26 cellular contexts compared by ENCODE assay signal in the genomic region with DNA sequence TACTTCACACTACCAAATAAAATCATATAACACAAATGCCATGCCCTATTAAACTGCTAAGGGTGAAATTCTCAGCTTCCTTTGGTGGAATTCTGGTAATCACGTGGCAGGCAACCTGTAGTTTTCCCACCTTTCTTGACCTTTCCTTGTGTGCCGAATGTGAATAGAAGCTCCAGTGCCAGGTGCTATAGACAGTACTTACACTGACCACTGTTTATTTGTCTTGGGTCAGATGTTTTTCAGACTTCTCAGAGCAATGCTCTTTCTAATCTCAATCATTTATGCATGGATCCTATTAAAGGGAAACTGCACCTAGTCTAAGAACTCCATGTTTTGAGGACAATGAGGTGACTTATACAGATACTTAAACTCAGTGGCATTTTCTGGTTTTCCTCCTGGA.
"Had no signal": no experiment of that assay in that cellular context is flagged by ENCODE, and none has a peak within 500 bp of the region (broad histone marks: within the 10 kb centered on the region; RNA-seq: fewer than 3 reads in every experiment).

No MANE protein-coding gene starts in this region.

- H3K4me1 Mint-ChIP-seq: naive B cell had no signal

- H3K36me3 ChIP-seq: colonic mucosa, esophagus squamous epithelium, gastrocnemius medialis, heart left ventricle, left lung, lower lobe of right lung had no signal

- FAIRE-seq: endometrium, islet of Langerhans, keratinocyte had no signal

- H3K27ac ChIP-seq: colonic mucosa, epithelial cell of prostate, esophagus squamous epithelium, gastrocnemius medialis, heart left ventricle, left lung, lower lobe of right lung had no signal

- DNase-seq: colonic mucosa; cortex of kidney; effector CD8-positive, alpha-beta T cell; effector memory CD8-positive, alpha-beta T cell; endodermal cell; erythroblast; esophagus squamous epithelium; foreskin fibroblast; foreskin melanocyte; gastrocnemius medialis; heart left ventricle; hippocampal formation; left cardiac atrium; left lung; left ventricle myocardium superior; lower lobe of right lung; mesenchymal stem cell; mucosa of descending colon; naive B cell had no signal

- H3K27me3 Mint-ChIP-seq: dendritic cell treated with granulocyte-macrophage colony-stimulating factor and Interleukin-4, amounts not matched to agents 40 ng/mL and 50 ng/mL, for 4 days; effector memory CD8-positive, alpha-beta T cell; naive B cell had no signal

- H3K36me3 Mint-ChIP-seq: mesothelial cell of epicardium, naive B cell had no signal

- H3K4me3 ChIP-seq: colonic mucosa, esophagus squamous epithelium, gastrocnemius medialis, heart left ventricle, left lung, lower lobe of right lung, mucosa of descending colon had no signal

- H3K27me3 ChIP-seq: colonic mucosa, esophagus squamous epithelium, gastrocnemius medialis, left lung had no signal

- ATAC-seq: effector memory CD8-positive, alpha-beta T cell; esophagus mucosa; gastrocnemius medialis; heart left ventricle; left cardiac atrium; left lung; left ventricle myocardium superior; lower lobe of right lung; mucosa of descending colon had no signal

- H3K4me3 Mint-ChIP-seq: dendritic cell treated with granulocyte-macrophage colony-stimulating factor and Interleukin-4, amounts not matched to agents 40 ng/mL and 50 ng/mL, for 4 days; effector memory CD8-positive, alpha-beta T cell; endodermal cell; mesothelial cell of epicardium; naive B cell had no signal

- H3K9me3 Mint-ChIP-seq: dendritic cell treated with granulocyte-macrophage colony-stimulating factor and Interleukin-4, amounts not matched to agents 40 ng/mL and 50 ng/mL, for 4 days; effector memory CD8-positive, alpha-beta T cell; endodermal cell; mesothelial cell of epicardium had no signal

- H3K27ac Mint-ChIP-seq: dendritic cell treated with granulocyte-macrophage colony-stimulating factor and Interleukin-4, amounts not matched to agents 40 ng/mL and 50 ng/mL, for 4 days; effector memory CD8-positive, alpha-beta T cell; endodermal cell; mesothelial cell of epicardium; naive B cell had no signal

- H3K4me1 ChIP-seq: colonic mucosa, gastrocnemius medialis, heart left ventricle, left lung, lower lobe of right lung had no signal

- H3K9me3 ChIP-seq: colonic mucosa, esophagus squamous epithelium, gastrocnemius medialis, heart left ventricle, left lung, lower lobe of right lung, mucosa of descending colon had no signal
